ENCODE assay signal across 26 cellular contexts in the genomic region with DNA sequence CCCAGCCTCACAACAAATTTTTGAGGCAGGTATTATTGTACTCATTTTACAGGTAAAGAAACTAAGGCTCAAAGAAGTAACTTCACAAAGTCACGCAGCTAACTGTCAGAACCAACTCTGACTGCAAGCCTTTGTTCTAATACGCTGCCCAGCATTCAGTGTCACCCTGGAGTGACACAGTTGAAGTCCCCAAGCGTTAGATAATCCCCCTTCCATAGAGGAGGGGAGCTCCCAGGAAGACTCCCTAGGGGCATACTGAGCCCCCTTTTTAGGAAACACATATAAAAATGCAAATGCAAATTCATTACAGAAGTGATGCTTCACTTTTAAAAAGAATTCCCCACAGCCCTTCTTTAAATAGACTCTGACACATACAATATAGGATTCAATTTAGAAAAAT.
DNase-seq lines count a peak whose midpoint lies in the region; ATAC-seq and TF ChIP-seq lines count a peak whose summit lies in the region.
"Had no signal": no experiment of that assay in that cellular context is flagged by ENCODE, and none has a peak within 500 bp of the region (broad histone marks: within the 10 kb centered on the region; RNA-seq: fewer than 3 reads in every experiment).

No MANE protein-coding gene starts in this region.

- H3K36me3 ChIP-seq in neural progenitor cell (no peaks in the 10 kb centered on the region), heart right ventricle (no peaks in the 10 kb centered on the region)
- H3K36me3 ChIP-seq: MG63 had no signal

- H3K27ac ChIP-seq in neural progenitor cell (peak overlapping the region; percentile 94), heart right ventricle (no peak overlapping the region)
- H3K27ac ChIP-seq: PC-9, SJSA1 had no signal

- H3K9ac ChIP-seq in neural progenitor cell, result no peak overlapping the region

- H3F3A ChIP-seq in neural progenitor cell (ENCODE audit: low read depth), result peaks cover 38% of the 10 kb centered on the region

- peak overlapping the region; percentile 68 for H3K4me2 ChIP-seq in neural progenitor cell
- H3K4me2 ChIP-seq: PC-9 had no signal

- H3K27me3 Mint-ChIP-seq in neural progenitor cell (ENCODE audit: insufficient read depth, low read depth) (peaks cover 6% of the 10 kb centered on the region), endothelial cell (ENCODE audit: unreplicated experiment) (peaks cover 8% of the 10 kb centered on the region)

- no peaks in the 10 kb centered on the region for H4K20me1 ChIP-seq in neural progenitor cell (ENCODE audit: low read depth)

- H3K36me3 Mint-ChIP-seq in neural progenitor cell (no peaks in the 10 kb centered on the region), endothelial cell (ENCODE audit: low read depth, unreplicated experiment) (peaks cover 14% of the 10 kb centered on the region)
- H3K36me3 Mint-ChIP-seq: CD4-positive, CD25-positive, alpha-beta regulatory T cell had no signal

- H3K79me2 ChIP-seq in neural progenitor cell (ENCODE audit: low read depth), result no peaks in the 10 kb centered on the region

- TF ChIP-seq CTCF in GM12865 (IDR thresholded peaks at IDR 0.05; ENCODE audit: insufficient read depth, low read depth, low read length, missing control alignments), result no peak
- TF ChIP-seq CTCF in neural progenitor cell (IDR thresholded peaks at IDR 0.05), result no peak
- TF ChIP-seq CTCF in endothelial cell (IDR thresholded peaks at IDR 0.05; ENCODE audit: unreplicated experiment), result no peak
- no peak for TF ChIP-seq CTCF in heart right ventricle (IDR thresholded peaks at IDR 0.05)

- WGBS in heart right ventricle, 2 donors, result 87 to 92% methylated on average over 3 of the region's 3 CpGs

- H3K9me3 Mint-ChIP-seq in neural progenitor cell (no peaks in the 10 kb centered on the region), endothelial cell (ENCODE audit: unreplicated experiment) (no peaks in the 10 kb centered on the region)
- H3K9me3 Mint-ChIP-seq: CD4-positive, CD25-positive, alpha-beta regulatory T cell had no signal

- ATAC-seq in HG03095 (IDR thresholded peaks at IDR 0.05; ENCODE audit: unreplicated experiment) (peak; percentile 45), heart right ventricle (no peak), HG03342 (IDR thresholded peaks at IDR 0.05; ENCODE audit: unreplicated experiment) (no peak)
- ATAC-seq: HCT116 had no signal

- intact Hi-C loops in heart right ventricle (cut with DNase I), result no loop called here

- H2AFZ ChIP-seq in neural progenitor cell (replicated peaks), result no peak overlapping the region
- H2AFZ ChIP-seq: PC-9 had no signal

- H3K4me1 Mint-ChIP-seq in neural progenitor cell, result peaks cover 24% of the 10 kb centered on the region
- no peaks in the 10 kb centered on the region for H3K4me1 Mint-ChIP-seq in endothelial cell (ENCODE audit: unreplicated experiment)
- H3K4me1 Mint-ChIP-seq: CD4-positive, CD25-positive, alpha-beta regulatory T cell had no signal

- no peaks in the 10 kb centered on the region for H3K9me3 ChIP-seq in neural progenitor cell (ENCODE audit: low read depth)
- no peaks in the 10 kb centered on the region for H3K9me3 ChIP-seq in heart right ventricle
- H3K9me3 ChIP-seq: MG63, SJSA1 had no signal

- H3K4me3 ChIP-seq in GM12865 (ENCODE audit: low read depth, low read length), result no peak overlapping the region
- peak overlapping the region; percentile 23 for H3K4me3 ChIP-seq in neural progenitor cell
- no peak overlapping the region for H3K4me3 ChIP-seq in heart right ventricle
- H3K4me3 ChIP-seq: MG63, PC-9, SJSA1 had no signal

- H3K27ac Mint-ChIP-seq in neural progenitor cell, result no peak overlapping the region
- no peak overlapping the region for H3K27ac Mint-ChIP-seq in endothelial cell (ENCODE audit: unreplicated experiment)
- H3K27ac Mint-ChIP-seq: B cell; CD4-positive, CD25-positive, alpha-beta regulatory T cell had no signal

- DNase-seq in GM12865 (ENCODE audit: low read depth), result peak; percentile 25
- peak; percentile 57 for DNase-seq in neural progenitor cell (ENCODE audit: low spot score)
- no peak for DNase-seq in endothelial cell (ENCODE audit: low spot score)
- no peak for DNase-seq in NCI-H2029 treated with DMSO at 0.1 percent for 48 hours (lab: John Stamatoyannopoulos, UW)
- no peak for DNase-seq in heart right ventricle
- DNase-seq: CD4-positive, CD25-positive, alpha-beta regulatory T cell; DMS153; DND-41; IMR-90; KG1; MG63; NCI-H1417; NCI-H1694; NCI-H2081; NCI-H2171 treated with DMSO at 0.1 percent for 48 hours; NCI-H345; NCI-H524; NCI-H748 treated with DMSO at 0.1 percent for 48 hours; PC-9; Right ventricle myocardium superior; T-helper 2 cell had no signal

- H3K4me3 Mint-ChIP-seq in neural progenitor cell (no peak overlapping the region), endothelial cell (ENCODE audit: unreplicated experiment) (no peak overlapping the region)
- H3K4me3 Mint-ChIP-seq: B cell; CD4-positive, CD25-positive, alpha-beta regulatory T cell had no signal

- H3K27me3 ChIP-seq in neural progenitor cell (no peaks in the 10 kb centered on the region), heart right ventricle (no peaks in the 10 kb centered on the region)
- H3K27me3 ChIP-seq: MG63, SJSA1 had no signal

- H3K4me1 ChIP-seq in neural progenitor cell, result peaks cover 34% of the 10 kb centered on the region
- H3K4me1 ChIP-seq in heart right ventricle, result no peaks in the 10 kb centered on the region

Comparison
In these comparisons a context has a peak if more than half of its experiments do, and no peak if none do; other contexts are left out.
1. DNase-seq: peak in GM12865 (single experiment) and neural progenitor cell (single experiment); none in endothelial cell (single experiment), NCI-H2029 treated with DMSO at 0.1 percent for 48 hours (single experiment) and heart right ventricle (0 of 2).